In genomic region chr6:112879920-112880413, GRCh38 we compare ENCODE assay signal across 1 cellular context.
A peak's percentile ranks its signal among the peaks of the same experiment; 100 is the strongest.
TF ChIP-seq lines count a peak whose summit lies in the region.

No MANE protein-coding gene starts in this region.

TF ChIP-seq in HepG2, 621 proteins besides CTCF, POLR2A, EP300 and RAD21 (continued from another document and continues in another):
- TF ChIP-seq, protein P1, sequence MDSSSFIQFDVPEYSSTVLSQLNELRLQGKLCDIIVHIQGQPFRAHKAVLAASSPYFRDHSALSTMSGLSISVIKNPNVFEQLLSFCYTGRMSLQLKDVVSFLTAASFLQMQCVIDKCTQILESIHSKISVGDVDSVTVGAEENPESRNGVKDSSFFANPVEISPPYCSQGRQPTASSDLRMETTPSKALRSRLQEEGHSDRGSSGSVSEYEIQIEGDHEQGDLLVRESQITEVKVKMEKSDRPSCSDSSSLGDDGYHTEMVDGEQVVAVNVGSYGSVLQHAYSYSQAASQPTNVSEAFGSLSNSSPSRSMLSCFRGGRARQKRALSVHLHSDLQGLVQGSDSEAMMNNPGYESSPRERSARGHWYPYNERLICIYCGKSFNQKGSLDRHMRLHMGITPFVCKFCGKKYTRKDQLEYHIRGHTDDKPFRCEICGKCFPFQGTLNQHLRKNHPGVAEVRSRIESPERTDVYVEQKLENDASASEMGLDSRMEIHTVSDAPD (CRISPR knock-in tag; IDR thresholded peaks at IDR 0.05): no peak
- TF ChIP-seq, protein P2, sequence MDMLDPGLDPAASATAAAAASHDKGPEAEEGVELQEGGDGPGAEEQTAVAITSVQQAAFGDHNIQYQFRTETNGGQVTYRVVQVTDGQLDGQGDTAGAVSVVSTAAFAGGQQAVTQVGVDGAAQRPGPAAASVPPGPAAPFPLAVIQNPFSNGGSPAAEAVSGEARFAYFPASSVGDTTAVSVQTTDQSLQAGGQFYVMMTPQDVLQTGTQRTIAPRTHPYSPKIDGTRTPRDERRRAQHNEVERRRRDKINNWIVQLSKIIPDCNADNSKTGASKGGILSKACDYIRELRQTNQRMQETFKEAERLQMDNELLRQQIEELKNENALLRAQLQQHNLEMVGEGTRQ (IDR thresholded peaks at IDR 0.05; ENCODE audit: low read depth, low read length): no peak
- TF ChIP-seq, protein P2 (CRISPR knock-in tag; IDR thresholded peaks at IDR 0.05; ENCODE audit: borderline replicate concordance): no peak
- no peak for TF ChIP-seq TCF12 (IDR thresholded peaks at IDR 0.05)
- no peak for TF ChIP-seq TCF12 (CRISPR knock-in tag; IDR thresholded peaks at IDR 0.05)
- TF ChIP-seq TEAD3 (CRISPR knock-in tag; optimal IDR thresholded peaks at IDR 0.05; ENCODE audit: borderline replicate concordance): peak; percentile 56
- TF ChIP-seq ZFP62 (CRISPR knock-in tag; IDR thresholded peaks at IDR 0.05): no peak
- TF ChIP-seq ZNF562 (CRISPR knock-in tag; IDR thresholded peaks at IDR 0.05; ENCODE audit: borderline replicate concordance): no peak
- peak; percentile 89; the same call in 1 of the 2 replicates for TF ChIP-seq ZNF614 (CRISPR knock-in tag; IDR thresholded peaks at IDR 0.05; ENCODE audit: borderline replicate concordance)
- TF ChIP-seq HOXA3 (CRISPR knock-in tag; IDR thresholded peaks at IDR 0.05): peak; percentile 84
- no peak for TF ChIP-seq FOXP1 (IDR thresholded peaks at IDR 0.05)
- TF ChIP-seq FOXP1 (CRISPR knock-in tag; IDR thresholded peaks at IDR 0.05): no peak
- TF ChIP-seq ZNF749 (CRISPR knock-in tag; IDR thresholded peaks at IDR 0.05; ENCODE audit: borderline replicate concordance): no peak
- TF ChIP-seq ZNF33B (CRISPR knock-in tag; IDR thresholded peaks at IDR 0.05): no peak
- peak; percentile 55 for TF ChIP-seq ZNF329 (CRISPR knock-in tag; IDR thresholded peaks at IDR 0.05; ENCODE audit: low read depth)
- peak; percentile 91 for TF ChIP-seq KDM2A (CRISPR knock-in tag; IDR thresholded peaks at IDR 0.05; ENCODE audit: borderline replicate concordance, low read depth)
- peak; percentile 52; the same call in 1 of the 2 replicates for TF ChIP-seq DMAP1 (CRISPR knock-in tag; IDR thresholded peaks at IDR 0.05)
- TF ChIP-seq DNMT3B (CRISPR knock-in tag; conservative IDR thresholded peaks at IDR 0.05): no peak
- TF ChIP-seq, protein P3, sequence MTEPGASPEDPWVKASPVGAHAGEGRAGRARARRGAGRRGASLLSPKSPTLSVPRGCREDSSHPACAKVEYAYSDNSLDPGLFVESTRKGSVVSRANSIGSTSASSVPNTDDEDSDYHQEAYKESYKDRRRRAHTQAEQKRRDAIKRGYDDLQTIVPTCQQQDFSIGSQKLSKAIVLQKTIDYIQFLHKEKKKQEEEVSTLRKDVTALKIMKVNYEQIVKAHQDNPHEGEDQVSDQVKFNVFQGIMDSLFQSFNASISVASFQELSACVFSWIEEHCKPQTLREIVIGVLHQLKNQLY (CRISPR knock-in tag; IDR thresholded peaks at IDR 0.05): no peak
- TF ChIP-seq NCOA2 (CRISPR knock-in tag; IDR thresholded peaks at IDR 0.05): 0 out of 2 replicates have a peak, but pooled peaks have one; percentile 42
- TF ChIP-seq FIP1L1 (IDR thresholded peaks at IDR 0.05; ENCODE audit: borderline replicate concordance, insufficient read depth, low read depth, low read length): no peak
- peak; percentile 67; the same call in 1 of the 2 replicates for TF ChIP-seq ZSCAN29 (CRISPR knock-in tag; conservative IDR thresholded peaks at IDR 0.05)
- TF ChIP-seq, protein P4, sequence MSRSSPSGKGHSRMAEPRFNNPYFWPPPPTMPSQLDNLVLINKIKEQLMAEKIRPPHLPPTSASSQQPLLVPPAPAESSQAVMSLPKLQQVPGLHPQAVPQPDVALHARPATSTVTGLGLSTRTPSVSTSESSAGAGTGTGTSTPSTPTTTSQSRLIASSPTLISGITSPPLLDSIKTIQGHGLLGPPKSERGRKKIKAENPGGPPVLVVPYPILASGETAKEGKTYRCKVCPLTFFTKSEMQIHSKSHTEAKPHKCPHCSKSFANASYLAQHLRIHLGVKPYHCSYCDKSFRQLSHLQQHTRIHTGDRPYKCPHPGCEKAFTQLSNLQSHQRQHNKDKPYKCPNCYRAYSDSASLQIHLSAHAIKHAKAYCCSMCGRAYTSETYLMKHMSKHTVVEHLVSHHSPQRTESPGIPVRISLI (CRISPR knock-in tag; IDR thresholded peaks at IDR 0.05; ENCODE audit: borderline replicate concordance): peak; percentile 42; the same call in 1 of the 2 replicates
- no peak for TF ChIP-seq THYN1 (CRISPR knock-in tag; IDR thresholded peaks at IDR 0.05; ENCODE audit: borderline replicate concordance, low read depth)
- no peak for TF ChIP-seq JDP2 (CRISPR knock-in tag; IDR thresholded peaks at IDR 0.05; ENCODE audit: borderline replicate concordance)
- no peak for TF ChIP-seq ATF6 (CRISPR knock-in tag; conservative IDR thresholded peaks at IDR 0.05)
- no peak for TF ChIP-seq ZNF720 (CRISPR knock-in tag; IDR thresholded peaks at IDR 0.05)
- no peak for TF ChIP-seq CHCHD3 (CRISPR knock-in tag; IDR thresholded peaks at IDR 0.05)
- peak; percentile 96 for TF ChIP-seq XRCC5 (optimal IDR thresholded peaks at IDR 0.05; ENCODE audit: low read length)
- TF ChIP-seq SRSF4 (IDR thresholded peaks at IDR 0.05; ENCODE audit: low read depth, low read length, poor library complexity, severe bottlenecking): no peak
- peak; percentile 71; the same call in 1 of the 2 replicates for TF ChIP-seq BCL3 (CRISPR knock-in tag; IDR thresholded peaks at IDR 0.05)
- no peak for TF ChIP-seq KAT2B (IDR thresholded peaks at IDR 0.05; ENCODE audit: borderline replicate concordance, low read depth, low read length)
- TF ChIP-seq TFAP4 (IDR thresholded peaks at IDR 0.05; ENCODE audit: borderline replicate concordance, low read depth): peak; percentile 62; the same call in 1 of the 2 replicates
- TF ChIP-seq TFE3 (CRISPR knock-in tag; IDR thresholded peaks at IDR 0.05): 0 out of 2 replicates have a peak, but pooled peaks have one; percentile 57
- no peak for TF ChIP-seq ZNF101 (CRISPR knock-in tag; IDR thresholded peaks at IDR 0.05; ENCODE audit: borderline replicate concordance, low read depth)
- TF ChIP-seq SIX4 (CRISPR knock-in tag; IDR thresholded peaks at IDR 0.05): no peak
- peak; percentile 48; the same call in 1 of the 2 replicates for TF ChIP-seq RFXAP (CRISPR knock-in tag; IDR thresholded peaks at IDR 0.05; ENCODE audit: borderline replicate concordance)
- TF ChIP-seq GTF2F1 (IDR thresholded peaks at IDR 0.05; ENCODE audit: low read length): no peak
- peak; percentile 82; the same call in 1 of the 2 replicates for TF ChIP-seq ZNF138 (CRISPR knock-in tag; IDR thresholded peaks at IDR 0.05; ENCODE audit: low read depth)
- TF ChIP-seq ZFAT (CRISPR knock-in tag; conservative IDR thresholded peaks at IDR 0.05): no peak
- TF ChIP-seq ZNF547 (CRISPR knock-in tag; IDR thresholded peaks at IDR 0.05): peak; percentile 38; the same call in 1 of the 2 replicates
- TF ChIP-seq ZNF331 (CRISPR knock-in tag; IDR thresholded peaks at IDR 0.05): peak; percentile 85
- no peak for TF ChIP-seq ZNF367 (CRISPR knock-in tag; IDR thresholded peaks at IDR 0.05; ENCODE audit: borderline replicate concordance)
- TF ChIP-seq, protein P5, sequence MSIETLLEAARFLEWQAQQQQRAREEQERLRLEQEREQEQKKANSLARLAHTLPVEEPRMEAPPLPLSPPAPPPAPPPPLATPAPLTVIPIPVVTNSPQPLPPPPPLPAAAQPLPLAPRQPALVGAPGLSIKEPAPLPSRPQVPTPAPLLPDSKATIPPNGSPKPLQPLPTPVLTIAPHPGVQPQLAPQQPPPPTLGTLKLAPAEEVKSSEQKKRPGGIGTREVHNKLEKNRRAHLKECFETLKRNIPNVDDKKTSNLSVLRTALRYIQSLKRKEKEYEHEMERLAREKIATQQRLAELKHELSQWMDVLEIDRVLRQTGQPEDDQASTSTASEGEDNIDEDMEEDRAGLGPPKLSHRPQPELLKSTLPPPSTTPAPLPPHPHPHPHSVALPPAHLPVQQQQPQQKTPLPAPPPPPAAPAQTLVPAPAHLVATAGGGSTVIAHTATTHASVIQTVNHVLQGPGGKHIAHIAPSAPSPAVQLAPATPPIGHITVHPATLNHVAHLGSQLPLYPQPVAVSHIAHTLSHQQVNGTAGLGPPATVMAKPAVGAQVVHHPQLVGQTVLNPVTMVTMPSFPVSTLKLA (IDR thresholded peaks at IDR 0.05): no peak
- no peak for TF ChIP-seq ATF1 (CRISPR knock-in tag; IDR thresholded peaks at IDR 0.05)
- 0 out of 2 replicates have a peak, but pooled peaks have one; percentile 32 for TF ChIP-seq HIVEP1 (CRISPR knock-in tag; IDR thresholded peaks at IDR 0.05)
- TF ChIP-seq ZSCAN20 (CRISPR knock-in tag; IDR thresholded peaks at IDR 0.05; ENCODE audit: borderline replicate concordance): 0 out of 2 replicates have a peak, but pooled peaks have one; percentile 31
- TF ChIP-seq ZNF639 (CRISPR knock-in tag; conservative IDR thresholded peaks at IDR 0.05): no peak
- no peak for TF ChIP-seq TIGD3 (CRISPR knock-in tag; IDR thresholded peaks at IDR 0.05; ENCODE audit: borderline replicate concordance)
- TF ChIP-seq HDAC6 (IDR thresholded peaks at IDR 0.05; ENCODE audit: low read depth, low read length): no peak
- no peak for TF ChIP-seq JUND (CRISPR knock-in tag; IDR thresholded peaks at IDR 0.05)
